1 cellular context compared by ENCODE assay signal in the genomic region with DNA sequence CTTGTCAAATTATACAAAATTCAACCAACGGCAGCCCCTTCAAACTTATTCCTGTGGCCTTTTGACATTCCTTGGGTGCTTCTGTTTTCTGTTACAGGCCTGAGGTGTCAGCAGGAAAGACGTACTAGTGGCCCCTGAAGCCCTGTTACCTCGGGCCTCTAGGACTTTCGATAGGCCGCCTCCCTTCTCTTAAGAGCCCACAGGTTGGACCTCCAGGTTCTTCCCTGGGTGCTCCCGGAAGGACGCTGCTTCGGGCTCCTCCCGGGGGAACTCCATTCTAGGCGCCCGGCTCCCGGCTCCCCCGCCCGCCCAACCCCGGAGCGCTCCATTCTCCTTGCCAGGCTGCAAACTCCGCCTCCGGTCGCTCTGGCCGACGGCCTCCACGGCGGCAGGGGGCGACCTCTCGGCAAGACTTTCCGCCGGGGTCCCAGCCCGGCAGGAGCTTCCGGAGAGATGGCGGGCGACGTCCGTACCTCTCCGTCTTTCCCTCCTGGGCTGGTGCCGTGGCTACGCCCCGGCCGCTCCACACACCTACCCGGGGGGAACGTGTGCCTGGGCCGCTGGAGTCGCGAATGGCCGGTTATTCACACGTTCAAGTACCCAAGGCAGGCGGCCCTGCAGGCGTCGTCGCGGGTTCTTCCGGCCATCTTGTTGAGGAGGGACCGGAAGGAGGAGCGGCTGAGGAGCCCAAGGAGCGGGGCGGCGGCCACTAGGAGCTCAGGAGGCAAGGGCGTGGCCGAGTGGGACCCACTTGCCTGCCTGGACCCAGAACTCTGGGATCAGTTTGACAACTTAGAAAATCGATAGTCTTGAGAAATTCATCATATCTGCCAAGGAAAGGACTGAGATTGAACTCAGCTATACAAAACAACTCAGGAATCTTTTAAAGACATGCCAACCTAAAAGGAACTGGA.
TF ChIP-seq lines count a peak whose summit lies in the region.

No MANE protein-coding gene starts in this region.

TF ChIP-seq in K562, 482 proteins besides CTCF, POLR2A, EP300 and RAD21 (continued from another document):
- TF ChIP-seq, protein P1, sequence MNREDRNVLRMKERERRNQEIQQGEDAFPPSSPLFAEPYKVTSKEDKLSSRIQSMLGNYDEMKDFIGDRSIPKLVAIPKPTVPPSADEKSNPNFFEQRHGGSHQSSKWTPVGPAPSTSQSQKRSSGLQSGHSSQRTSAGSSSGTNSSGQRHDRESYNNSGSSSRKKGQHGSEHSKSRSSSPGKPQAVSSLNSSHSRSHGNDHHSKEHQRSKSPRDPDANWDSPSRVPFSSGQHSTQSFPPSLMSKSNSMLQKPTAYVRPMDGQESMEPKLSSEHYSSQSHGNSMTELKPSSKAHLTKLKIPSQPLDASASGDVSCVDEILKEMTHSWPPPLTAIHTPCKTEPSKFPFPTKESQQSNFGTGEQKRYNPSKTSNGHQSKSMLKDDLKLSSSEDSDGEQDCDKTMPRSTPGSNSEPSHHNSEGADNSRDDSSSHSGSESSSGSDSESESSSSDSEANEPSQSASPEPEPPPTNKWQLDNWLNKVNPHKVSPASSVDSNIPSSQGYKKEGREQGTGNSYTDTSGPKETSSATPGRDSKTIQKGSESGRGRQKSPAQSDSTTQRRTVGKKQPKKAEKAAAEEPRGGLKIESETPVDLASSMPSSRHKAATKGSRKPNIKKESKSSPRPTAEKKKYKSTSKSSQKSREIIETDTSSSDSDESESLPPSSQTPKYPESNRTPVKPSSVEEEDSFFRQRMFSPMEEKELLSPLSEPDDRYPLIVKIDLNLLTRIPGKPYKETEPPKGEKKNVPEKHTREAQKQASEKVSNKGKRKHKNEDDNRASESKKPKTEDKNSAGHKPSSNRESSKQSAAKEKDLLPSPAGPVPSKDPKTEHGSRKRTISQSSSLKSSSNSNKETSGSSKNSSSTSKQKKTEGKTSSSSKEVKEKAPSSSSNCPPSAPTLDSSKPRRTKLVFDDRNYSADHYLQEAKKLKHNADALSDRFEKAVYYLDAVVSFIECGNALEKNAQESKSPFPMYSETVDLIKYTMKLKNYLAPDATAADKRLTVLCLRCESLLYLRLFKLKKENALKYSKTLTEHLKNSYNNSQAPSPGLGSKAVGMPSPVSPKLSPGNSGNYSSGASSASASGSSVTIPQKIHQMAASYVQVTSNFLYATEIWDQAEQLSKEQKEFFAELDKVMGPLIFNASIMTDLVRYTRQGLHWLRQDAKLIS (CRISPR knock-in tag; IDR thresholded peaks at IDR 0.05): no peak
- TF ChIP-seq PTBP1 (IDR thresholded peaks at IDR 0.05; ENCODE audit: low read depth, low read length) (no peak), ASH1L (IDR thresholded peaks at IDR 0.05; ENCODE audit: borderline replicate concordance, low read depth, partially characterized antibody) (peak; percentile 53), ILF3 (IDR thresholded peaks at IDR 0.05; ENCODE audit: borderline replicate concordance) (no peak), STAG1 (CRISPR knock-in tag; IDR thresholded peaks at IDR 0.05; ENCODE audit: borderline replicate concordance) (no peak), HLTF (IDR thresholded peaks at IDR 0.05) (0 out of 2 replicates have a peak, but pooled peaks have one; percentile 78), PHF20 (IDR thresholded peaks at IDR 0.05; ENCODE audit: partially characterized antibody) (peak; percentile 98), RFX5 (IDR thresholded peaks at IDR 0.05; ENCODE audit: low read depth, low read length) (no peak), CBX3 (IDR thresholded peaks at IDR 0.05; ENCODE audit: borderline replicate concordance in 1 of 2, low read length in 2 of 2) (peak in 1 of 2 experiments; percentile 88; a peak in 2 of 3 replicates), HNRNPK (IDR thresholded peaks at IDR 0.05; ENCODE audit: low read depth, low read length, poor library complexity, severe bottlenecking) (no peak), FOS (IDR thresholded peaks at IDR 0.05; ENCODE audit: extremely low read depth, insufficient read length) (no peak), HOXB6 (CRISPR knock-in tag; IDR thresholded peaks at IDR 0.05; ENCODE audit: borderline replicate concordance) (no peak), GTF2E2 (tag; IDR thresholded peaks at IDR 0.05) (peak; percentile 84; the same call in 1 of the 2 replicates), NELFE (IDR thresholded peaks at IDR 0.05; ENCODE audit: insufficient read depth, insufficient read length) (no peak), TRIM24 (IDR thresholded peaks at IDR 0.05) (peak in 1 of 2 experiments; percentile 78; a peak in 2 of 4 replicates), FOXA3 (CRISPR knock-in tag; conservative IDR thresholded peaks at IDR 0.05 in 1 of 2, IDR thresholded peaks at IDR 0.05 in 1 of 2) (no peak), FOXM1 (IDR thresholded peaks at IDR 0.05; ENCODE audit: low read depth) (peak; percentile 71), FOXM1 (CRISPR knock-in tag; IDR thresholded peaks at IDR 0.05; ENCODE audit: low read depth) (no peak; the same call in 1 of the 2 replicates), ZNF3 (CRISPR knock-in tag; IDR thresholded peaks at IDR 0.05) (no peak), MCM7 (IDR thresholded peaks at IDR 0.05) (no peak), SREBF1 (IDR thresholded peaks at IDR 0.05; ENCODE audit: borderline replicate concordance, low read depth, low read length) (no peak), XRCC5 (IDR thresholded peaks at IDR 0.05; ENCODE audit: low read depth, low read length) (peak; percentile 72), MAZ (CRISPR knock-in tag; conservative IDR thresholded peaks at IDR 0.05 in 1 of 2, IDR thresholded peaks at IDR 0.05 in 1 of 2) (peak; percentile 83 to 96), ZBED1 (IDR thresholded peaks at IDR 0.05) (no peak), CBFA2T3 (IDR thresholded peaks at IDR 0.05) (no peak), CBX8 (IDR thresholded peaks at IDR 0.05; ENCODE audit: borderline replicate concordance, extremely low read depth, low read depth, low read length, poor library complexity, severe bottlenecking) (no peak), HDAC3 (IDR thresholded peaks at IDR 0.05; ENCODE audit: borderline replicate concordance, partially characterized antibody) (peak; percentile 54), KLF1 (tag; IDR thresholded peaks at IDR 0.05) (peak; percentile 96), SMARCC2 (IDR thresholded peaks at IDR 0.05; ENCODE audit: low read depth) (no peak), ZNF707 (CRISPR knock-in tag; conservative IDR thresholded peaks at IDR 0.05) (0 out of 2 replicates have a peak, but pooled peaks have one; percentile 50), PRPF4 (IDR thresholded peaks at IDR 0.05; ENCODE audit: insufficient read depth, low read depth, low read length, poor library complexity, severe bottlenecking) (no peak), BCOR (IDR thresholded peaks at IDR 0.05) (peak; percentile 55), TCF3 (CRISPR knock-in tag; IDR thresholded peaks at IDR 0.05) (no peak), ZNF324 (CRISPR knock-in tag; IDR thresholded peaks at IDR 0.05) (0 out of 2 replicates have a peak, but pooled peaks have one; percentile 52), CBX1 (IDR thresholded peaks at IDR 0.05; ENCODE audit: low read depth) (peak; percentile 94; the same call in 1 of the 2 replicates), MEF2D (tag; conservative IDR thresholded peaks at IDR 0.05; ENCODE audit: low read depth) (0 out of 2 replicates have a peak, but pooled peaks have one; percentile 52)
- TF ChIP-seq, protein P2, sequence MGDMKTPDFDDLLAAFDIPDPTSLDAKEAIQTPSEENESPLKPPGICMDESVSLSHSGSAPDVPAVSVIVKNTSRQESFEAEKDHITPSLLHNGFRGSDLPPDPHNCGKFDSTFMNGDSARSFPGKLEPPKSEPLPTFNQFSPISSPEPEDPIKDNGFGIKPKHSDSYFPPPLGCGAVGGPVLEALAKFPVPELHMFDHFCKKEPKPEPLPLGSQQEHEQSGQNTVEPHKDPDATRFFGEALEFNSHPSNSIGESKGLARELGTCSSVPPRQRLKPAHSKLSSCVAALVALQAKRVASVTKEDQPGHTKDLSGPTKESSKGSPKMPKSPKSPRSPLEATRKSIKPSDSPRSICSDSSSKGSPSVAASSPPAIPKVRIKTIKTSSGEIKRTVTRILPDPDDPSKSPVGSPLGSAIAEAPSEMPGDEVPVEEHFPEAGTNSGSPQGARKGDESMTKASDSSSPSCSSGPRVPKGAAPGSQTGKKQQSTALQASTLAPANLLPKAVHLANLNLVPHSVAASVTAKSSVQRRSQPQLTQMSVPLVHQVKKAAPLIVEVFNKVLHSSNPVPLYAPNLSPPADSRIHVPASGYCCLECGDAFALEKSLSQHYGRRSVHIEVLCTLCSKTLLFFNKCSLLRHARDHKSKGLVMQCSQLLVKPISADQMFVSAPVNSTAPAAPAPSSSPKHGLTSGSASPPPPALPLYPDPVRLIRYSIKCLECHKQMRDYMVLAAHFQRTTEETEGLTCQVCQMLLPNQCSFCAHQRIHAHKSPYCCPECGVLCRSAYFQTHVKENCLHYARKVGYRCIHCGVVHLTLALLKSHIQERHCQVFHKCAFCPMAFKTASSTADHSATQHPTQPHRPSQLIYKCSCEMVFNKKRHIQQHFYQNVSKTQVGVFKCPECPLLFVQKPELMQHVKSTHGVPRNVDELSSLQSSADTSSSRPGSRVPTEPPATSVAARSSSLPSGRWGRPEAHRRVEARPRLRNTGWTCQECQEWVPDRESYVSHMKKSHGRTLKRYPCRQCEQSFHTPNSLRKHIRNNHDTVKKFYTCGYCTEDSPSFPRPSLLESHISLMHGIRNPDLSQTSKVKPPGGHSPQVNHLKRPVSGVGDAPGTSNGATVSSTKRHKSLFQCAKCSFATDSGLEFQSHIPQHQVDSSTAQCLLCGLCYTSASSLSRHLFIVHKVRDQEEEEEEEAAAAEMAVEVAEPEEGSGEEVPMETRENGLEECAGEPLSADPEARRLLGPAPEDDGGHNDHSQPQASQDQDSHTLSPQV (IDR thresholded peaks at IDR 0.05): peak; percentile 88
- TF ChIP-seq, protein P3, sequence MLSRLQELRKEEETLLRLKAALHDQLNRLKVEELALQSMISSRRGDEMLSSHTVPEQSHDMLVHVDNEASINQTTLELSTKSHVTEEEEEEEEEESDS (CRISPR knock-in tag; IDR thresholded peaks at IDR 0.05): no peak
- TF ChIP-seq, protein P4, sequence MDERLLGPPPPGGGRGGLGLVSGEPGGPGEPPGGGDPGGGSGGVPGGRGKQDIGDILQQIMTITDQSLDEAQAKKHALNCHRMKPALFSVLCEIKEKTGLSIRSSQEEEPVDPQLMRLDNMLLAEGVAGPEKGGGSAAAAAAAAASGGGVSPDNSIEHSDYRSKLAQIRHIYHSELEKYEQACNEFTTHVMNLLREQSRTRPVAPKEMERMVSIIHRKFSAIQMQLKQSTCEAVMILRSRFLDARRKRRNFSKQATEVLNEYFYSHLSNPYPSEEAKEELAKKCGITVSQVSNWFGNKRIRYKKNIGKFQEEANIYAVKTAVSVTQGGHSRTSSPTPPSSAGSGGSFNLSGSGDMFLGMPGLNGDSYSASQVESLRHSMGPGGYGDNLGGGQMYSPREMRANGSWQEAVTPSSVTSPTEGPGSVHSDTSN (CRISPR knock-in tag; IDR thresholded peaks at IDR 0.05; ENCODE audit: low read depth): no peak
- TF ChIP-seq, protein P4 (tag; conservative IDR thresholded peaks at IDR 0.05; ENCODE audit: low read depth): no peak
- TF ChIP-seq, protein P5, sequence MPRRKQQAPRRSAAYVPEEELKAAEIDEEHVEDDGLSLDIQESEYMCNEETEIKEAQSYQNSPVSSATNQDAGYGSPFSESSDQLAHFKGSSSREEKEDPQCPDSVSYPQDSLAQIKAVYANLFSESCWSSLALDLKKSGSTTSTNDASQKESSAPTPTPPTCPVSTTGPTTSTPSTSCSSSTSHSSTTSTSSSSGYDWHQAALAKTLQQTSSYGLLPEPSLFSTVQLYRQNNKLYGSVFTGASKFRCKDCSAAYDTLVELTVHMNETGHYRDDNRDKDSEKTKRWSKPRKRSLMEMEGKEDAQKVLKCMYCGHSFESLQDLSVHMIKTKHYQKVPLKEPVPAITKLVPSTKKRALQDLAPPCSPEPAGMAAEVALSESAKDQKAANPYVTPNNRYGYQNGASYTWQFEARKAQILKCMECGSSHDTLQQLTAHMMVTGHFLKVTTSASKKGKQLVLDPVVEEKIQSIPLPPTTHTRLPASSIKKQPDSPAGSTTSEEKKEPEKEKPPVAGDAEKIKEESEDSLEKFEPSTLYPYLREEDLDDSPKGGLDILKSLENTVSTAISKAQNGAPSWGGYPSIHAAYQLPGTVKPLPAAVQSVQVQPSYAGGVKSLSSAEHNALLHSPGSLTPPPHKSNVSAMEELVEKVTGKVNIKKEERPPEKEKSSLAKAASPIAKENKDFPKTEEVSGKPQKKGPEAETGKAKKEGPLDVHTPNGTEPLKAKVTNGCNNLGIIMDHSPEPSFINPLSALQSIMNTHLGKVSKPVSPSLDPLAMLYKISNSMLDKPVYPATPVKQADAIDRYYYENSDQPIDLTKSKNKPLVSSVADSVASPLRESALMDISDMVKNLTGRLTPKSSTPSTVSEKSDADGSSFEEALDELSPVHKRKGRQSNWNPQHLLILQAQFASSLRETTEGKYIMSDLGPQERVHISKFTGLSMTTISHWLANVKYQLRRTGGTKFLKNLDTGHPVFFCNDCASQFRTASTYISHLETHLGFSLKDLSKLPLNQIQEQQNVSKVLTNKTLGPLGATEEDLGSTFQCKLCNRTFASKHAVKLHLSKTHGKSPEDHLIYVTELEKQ (CRISPR knock-in tag; IDR thresholded peaks at IDR 0.05): no peak
